Comparison of ENCODE assay signal across 18 cellular contexts in genomic region chr2:217956895-217957457, GRCh38. TPM values are rescaled to one million over a fixed set of nuclear protein-coding genes. Genes with fewer than 3 reads are reported as not detected.
DNase-seq lines count a peak whose midpoint lies in the region; ATAC-seq and TF ChIP-seq lines count a peak whose summit lies in the region.
"Had no signal": no experiment of that assay in that cellular context is flagged by ENCODE, and none has a peak within 500 bp of the region (broad histone marks: within the 10 kb centered on the region; RNA-seq: fewer than 3 reads in every experiment).

No MANE protein-coding gene starts in this region.

- H3K4me3 ChIP-seq in IMR-90 (ENCODE audit: insufficient read depth, low read depth, low read length) (no peak overlapping the region), mesenchymal stem cell (ENCODE audit: insufficient read depth in 1 of 2, low read depth in 1 of 2, low read length in 2 of 2) (no peak overlapping the region)
- H3K4me3 ChIP-seq: GM23338 had no signal

- WGBS in IMR-90 (ENCODE audit: extremely low coverage in 2 of 2, insufficient read length in 1 of 2), 2 experiments: 86% methylated on average over 5 of the region's 15 CpGs; no CpG with 5 or more reads in 1 of the 2 experiments
- 75% methylated on average over 13 of the region's 15 CpGs for WGBS in mesenchymal stem cell

- H3K18ac ChIP-seq in IMR-90 (ENCODE audit: low read depth, low read length): no peak overlapping the region
- H3K18ac ChIP-seq in mesenchymal stem cell (ENCODE audit: low read depth in 1 of 2, low read length in 2 of 2): no peak overlapping the region

- H2AK5ac ChIP-seq in IMR-90 (ENCODE audit: low read depth, low read length) (no peak overlapping the region; the same call in 1 of the 2 replicates), mesenchymal stem cell (ENCODE audit: low read length, severe bottlenecking) (peak overlapping the region; percentile 68)

- no peak overlapping the region for H3K27ac Mint-ChIP-seq in glutamatergic neuron (ENCODE audit: unreplicated experiment)
- no peak overlapping the region for H3K27ac Mint-ChIP-seq in stimulated activated memory B cell treated with anti-CD40 and anti-IgM and Interleukin-4, amounts not matched to agents 10 μg/mL and 1 μg/mL and 100 μg/mL, for 72 hours
- H3K27ac Mint-ChIP-seq: activated CD4-positive, alpha-beta T cell treated with anti-CD3 and anti-CD28 coated beads for 36 hours; GM23338; memory B cell had no signal

- no peak overlapping the region for H4K5ac ChIP-seq in IMR-90 (ENCODE audit: low read depth, low read length)

- peak; percentile 24 for ATAC-seq in IMR-90 (ENCODE audit: low read depth)
- peak; percentile 9 for ATAC-seq in stimulated activated memory B cell treated with anti-CD40 and anti-IgM and Interleukin-4, amounts not matched to agents 10 μg/mL and 1 μg/mL and 100 μg/mL, for 72 hours
- ATAC-seq: activated CD4-positive, alpha-beta T cell treated with anti-CD3 and anti-CD28 coated beads for 36 hours; GM23338 had no signal

- no peaks in the 10 kb centered on the region for H3K4me1 Mint-ChIP-seq in glutamatergic neuron (ENCODE audit: low read depth, unreplicated experiment)
- H3K4me1 Mint-ChIP-seq in stimulated activated memory B cell treated with anti-CD40 and anti-IgM and Interleukin-4, amounts not matched to agents 10 μg/mL and 1 μg/mL and 100 μg/mL, for 72 hours: no peaks in the 10 kb centered on the region
- H3K4me1 Mint-ChIP-seq: activated CD4-positive, alpha-beta T cell treated with anti-CD3 and anti-CD28 coated beads for 36 hours; memory B cell had no signal

- TF ChIP-seq CTCF in IMR-90 (conservative IDR thresholded peaks at IDR 0.05; ENCODE audit: low read depth, low read length): no peak
- TF ChIP-seq CTCF in glutamatergic neuron (IDR thresholded peaks at IDR 0.05; ENCODE audit: partially characterized antibody, unreplicated experiment): no peak

- TF ChIP-seq RAD21 in IMR-90 (IDR thresholded peaks at IDR 0.05; ENCODE audit: low read length): no peak

- TF ChIP-seq POLR2A in IMR-90 (IDR thresholded peaks at IDR 0.05; ENCODE audit: low read depth, low read length): no peak

- H3K23ac ChIP-seq in IMR-90 (ENCODE audit: low read depth, low read length): no peak overlapping the region; the same call in 1 of the 2 replicates
- H3K23ac ChIP-seq in mesenchymal stem cell (ENCODE audit: low read length in 2 of 2): no peak overlapping the region

- H2BK120ac ChIP-seq in IMR-90 (ENCODE audit: low read depth, low read length): no peak overlapping the region
- H2BK120ac ChIP-seq in mesenchymal stem cell (ENCODE audit: low read depth, low read length): no peak overlapping the region

- H3K9me3 ChIP-seq in IMR-90 (ENCODE audit: control insufficient read depth, insufficient read depth, low read length) (no peaks in the 10 kb centered on the region), mesenchymal stem cell (ENCODE audit: control insufficient read depth, low read length) (no peaks in the 10 kb centered on the region)

- H3K27me3 Mint-ChIP-seq in glutamatergic neuron (ENCODE audit: unreplicated experiment): peaks cover 8% of the 10 kb centered on the region
- peaks cover 67% of the 10 kb centered on the region for H3K27me3 Mint-ChIP-seq in stimulated activated memory B cell treated with anti-CD40 and anti-IgM and Interleukin-4, amounts not matched to agents 10 μg/mL and 1 μg/mL and 100 μg/mL, for 72 hours
- H3K27me3 Mint-ChIP-seq: activated CD4-positive, alpha-beta T cell treated with anti-CD3 and anti-CD28 coated beads for 36 hours had no signal

- dilution Hi-C loops in IMR-90 (cut with HindIII; ENCODE audit: low sequenced_read_pairs, unreplicated experiment): no loop called here

- 0 out of 4 replicates have a peak overlapping the region, but pooled peaks of 1 of the 2 experiments have one; percentile 4 for H4K8ac ChIP-seq in IMR-90 (ENCODE audit: low read depth in 2 of 2, low read length in 2 of 2)
- no peak overlapping the region for H4K8ac ChIP-seq in mesenchymal stem cell (ENCODE audit: low read length)

- POLR2A ChIA-PET in IMR-90 (lab: Charles Lee; ENCODE audit: unreplicated experiment): no interaction called here

- no peak overlapping the region for H3K9ac ChIP-seq in IMR-90 (ENCODE audit: low read depth, low read length)
- no peak overlapping the region for H3K9ac ChIP-seq in mesenchymal stem cell (ENCODE audit: low read length)

- H3K4me2 ChIP-seq in IMR-90 (ENCODE audit: low read depth, low read length): no peak overlapping the region
- no peak overlapping the region for H3K4me2 ChIP-seq in mesenchymal stem cell (ENCODE audit: low read length, poor library complexity, severe bottlenecking)
- H3K4me2 ChIP-seq: GM23338 had no signal

- H3K36me3 Mint-ChIP-seq in glutamatergic neuron (ENCODE audit: unreplicated experiment): no peaks in the 10 kb centered on the region
- H3K36me3 Mint-ChIP-seq in stimulated activated memory B cell treated with anti-CD40 and anti-IgM and Interleukin-4, amounts not matched to agents 10 μg/mL and 1 μg/mL and 100 μg/mL, for 72 hours: no peaks in the 10 kb centered on the region
- H3K36me3 Mint-ChIP-seq: memory B cell had no signal

- H2AK9ac ChIP-seq in IMR-90 (replicated peaks; ENCODE audit: low read depth, low read length, poor library complexity): no peak overlapping the region

- peaks cover 3% of the 10 kb centered on the region for H3K9me3 Mint-ChIP-seq in glutamatergic neuron (ENCODE audit: unreplicated experiment)
- H3K9me3 Mint-ChIP-seq in stimulated activated memory B cell treated with anti-CD40 and anti-IgM and Interleukin-4, amounts not matched to agents 10 μg/mL and 1 μg/mL and 100 μg/mL, for 72 hours: no peaks in the 10 kb centered on the region
- H3K9me3 Mint-ChIP-seq: GM23338, memory B cell had no signal

- H3K14ac ChIP-seq in IMR-90 (replicated peaks; ENCODE audit: low read depth, low read length) (0 out of 2 replicates have a peak overlapping the region, but pooled peaks have one; percentile 45), mesenchymal stem cell (ENCODE audit: low read length in 2 of 2) (peak overlapping the region in 1 of 2 experiments; percentile 20)

- peaks cover 18% of the 10 kb centered on the region for H4K20me1 ChIP-seq in IMR-90 (ENCODE audit: insufficient read depth, low read length)

- H3K27me3 ChIP-seq in IMR-90 (ENCODE audit: control insufficient read depth, insufficient read depth, low read length) (no peaks in the 10 kb centered on the region), mesenchymal stem cell (ENCODE audit: control insufficient read depth in 1 of 2, insufficient read depth in 1 of 2, low read length in 2 of 2) (peaks cover 0 to 3% of the 10 kb centered on the region in 2 experiments)

- no peak overlapping the region for H2BK15ac ChIP-seq in IMR-90 (ENCODE audit: low read depth, low read length)
- H2BK15ac ChIP-seq in mesenchymal stem cell (ENCODE audit: low read depth, poor library complexity, severe bottlenecking): peak overlapping the region; percentile 27

- intact Hi-C loops in IMR-90 (cut with micrococcal nuclease): no loop called here

- no peak overlapping the region for H2BK20ac ChIP-seq in IMR-90 (ENCODE audit: low read depth, low read length)

- H2AFZ ChIP-seq in IMR-90 (replicated peaks; ENCODE audit: low read length, poor library complexity) (peak overlapping the region; percentile 58), mesenchymal stem cell (ENCODE audit: low read depth, low read length) (no peak overlapping the region)
- H2AFZ ChIP-seq: GM23338 had no signal

- no peak for DNase-seq in IMR-90
- peak; percentile 13 for DNase-seq in glutamatergic neuron
- DNase-seq in mesenchymal stem cell: no peak
- DNase-seq in OCI-M1 (lab: John Stamatoyannopoulos, UW): no peak
- DNase-seq in occipital lobe (lab: John Stamatoyannopoulos, UW): no peak
- DNase-seq in NOMO-1 treated with dmso at 0.1 percent for 144 hours (lab: John Stamatoyannopoulos, UW; ENCODE audit: unreplicated experiment): no peak
- DNase-seq in COR-L47 (lab: John Stamatoyannopoulos, UW): no peak
- DNase-seq: activated CD4-positive, alpha-beta T cell treated with anti-CD3 and anti-CD28 coated beads for 36 hours; activated T-cell treated with anti-CD3 and anti-CD28 coated beads, Interleukin-2, amount 50 U/mL, for 1 hour; dermis blood vessel endothelial cell; NCI-H2081 treated with DMSO at 0.1 percent for 48 hours; NCI-H748 treated with DMSO at 0.1 percent for 48 hours; stimulated activated CD4-positive, alpha-beta T cell treated with anti-CD3 and anti-CD28 coated beads, Interleukin-2, amount 100 ng/mL, for 24 hours; stimulated activated CD8-positive, alpha-beta memory T cell treated with anti-CD3 and anti-CD28 coated beads, Interleukin-4, amount 100 ng/mL, for 48 hours; T-helper 2 cell had no signal

- peaks cover 34% of the 10 kb centered on the region; the same call in 1 of the 2 replicates for H3K9me1 ChIP-seq in IMR-90 (ENCODE audit: insufficient read depth, low read length)

- H3K27ac ChIP-seq in IMR-90 (ENCODE audit: insufficient read depth, low read length): no peak overlapping the region
- no peak overlapping the region for H3K27ac ChIP-seq in mesenchymal stem cell (ENCODE audit: low read length, poor library complexity, severe bottlenecking)

- H4K91ac ChIP-seq in IMR-90 (ENCODE audit: insufficient read depth, low read depth, low read length) (no peak overlapping the region; the same call in 1 of the 2 replicates), mesenchymal stem cell (ENCODE audit: low read length) (no peak overlapping the region)

- H2BK5ac ChIP-seq in IMR-90 (ENCODE audit: low read depth, low read length, poor library complexity, severe bottlenecking): no peak overlapping the region
- H2BK5ac ChIP-seq in mesenchymal stem cell (ENCODE audit: low read depth, low read length, poor library complexity, severe bottlenecking): no peak overlapping the region

- in situ Hi-C loops in IMR-90 (cut with MboI; ENCODE audit: low sequenced_read_pairs): no loop called here

- H3K4me1 ChIP-seq in IMR-90 (ENCODE audit: control insufficient read depth, insufficient read depth, low read length) (peaks cover 12% of the 10 kb centered on the region), mesenchymal stem cell (ENCODE audit: control insufficient read depth, insufficient read depth, low read depth, low read length) (peaks cover 31% of the 10 kb centered on the region)

- peaks cover 6% of the 10 kb centered on the region for H3K36me3 ChIP-seq in IMR-90 (ENCODE audit: control insufficient read depth, insufficient read depth, low read length)
- H3K36me3 ChIP-seq in mesenchymal stem cell (ENCODE audit: control insufficient read depth in 1 of 2, insufficient read depth in 2 of 2, low read depth in 1 of 2, low read length in 2 of 2): peaks cover 9 to 50% of the 10 kb centered on the region in 2 experiments

- BruUV-seq in IMR-90 (replicated peaks; lab: Mats Ljungman, UMichigan): no TSS peak

- CTCF ChIA-PET in IMR-90 (lab: Yijun Ruan, JAX): no interaction called here

- peaks cover 38 to 63% of the 10 kb centered on the region in 2 experiments for H3K79me1 ChIP-seq in IMR-90 (ENCODE audit: low read depth in 1 of 2, low read length in 2 of 2)
- H3K79me1 ChIP-seq in mesenchymal stem cell (replicated peaks; ENCODE audit: low read length, poor library complexity, severe bottlenecking): peaks cover 47% of the 10 kb centered on the region

- no peak overlapping the region for H2BK12ac ChIP-seq in mesenchymal stem cell (ENCODE audit: low read length in 2 of 2)

- H3K4ac ChIP-seq in IMR-90 (ENCODE audit: low read depth, low read length) (no peak overlapping the region; the same call in 1 of the 2 replicates), mesenchymal stem cell (ENCODE audit: low read depth in 1 of 2, low read length in 2 of 2) (no peak overlapping the region)

- no peak overlapping the region for H3K56ac ChIP-seq in IMR-90 (ENCODE audit: extremely low read depth, insufficient read depth, low read length)

- H3K4me3 Mint-ChIP-seq in glutamatergic neuron (ENCODE audit: unreplicated experiment): no peak overlapping the region
- no peak overlapping the region for H3K4me3 Mint-ChIP-seq in stimulated activated memory B cell treated with anti-CD40 and anti-IgM and Interleukin-4, amounts not matched to agents 10 μg/mL and 1 μg/mL and 100 μg/mL, for 72 hours
- H3K4me3 Mint-ChIP-seq: activated CD4-positive, alpha-beta T cell treated with anti-CD3 and anti-CD28 coated beads for 36 hours; GM23338; memory B cell had no signal

RNA-seq across cellular contexts. Expression of gene TNS1, which starts 45.8 kb away (rescaled TPM):
- total RNA-seq in IMR-90 (2012; rRNA removed) (41.9 and 45.2 TPM in 2 replicates), glutamatergic neuron (ENCODE audit: unreplicated experiment) (3.2 TPM), occipital lobe (3.1 TPM)
- polyA plus RNA-seq in IMR-90 (2012; rRNA removed): 40.3 and 41.1 TPM in 2 replicates
- 17.3 and 23.8 TPM in 2 replicates for polyA plus RNA-seq in IMR-90 (2012; cell fraction: cytosol; rRNA removed)
- polyA plus RNA-seq in IMR-90 (2012; cell fraction: nucleus; rRNA removed; ENCODE audit: low replicate concordance): 68.3 and 71.1 TPM in 2 replicates
- polyA plus RNA-seq in mesenchymal stem cell (2013, experiment 1 of 2): 6.3 TPM
- polyA plus RNA-seq in mesenchymal stem cell (2013, experiment 2 of 2): 5.1 TPM

Comparison
In these comparisons a context has a peak if more than half of its experiments do, and no peak if none do; other contexts are left out.
1. RNA of gene TNS1, which starts 45.8 kb away (total RNA-seq): 41.9 to 45.2 TPM in IMR-90; 3.2 TPM in glutamatergic neuron (single experiment) and 3.1 TPM in occipital lobe (single experiment); every median in the first group is over 10 times any median in the second.